17 cellular contexts compared by ENCODE assay signal in the genomic region with DNA sequence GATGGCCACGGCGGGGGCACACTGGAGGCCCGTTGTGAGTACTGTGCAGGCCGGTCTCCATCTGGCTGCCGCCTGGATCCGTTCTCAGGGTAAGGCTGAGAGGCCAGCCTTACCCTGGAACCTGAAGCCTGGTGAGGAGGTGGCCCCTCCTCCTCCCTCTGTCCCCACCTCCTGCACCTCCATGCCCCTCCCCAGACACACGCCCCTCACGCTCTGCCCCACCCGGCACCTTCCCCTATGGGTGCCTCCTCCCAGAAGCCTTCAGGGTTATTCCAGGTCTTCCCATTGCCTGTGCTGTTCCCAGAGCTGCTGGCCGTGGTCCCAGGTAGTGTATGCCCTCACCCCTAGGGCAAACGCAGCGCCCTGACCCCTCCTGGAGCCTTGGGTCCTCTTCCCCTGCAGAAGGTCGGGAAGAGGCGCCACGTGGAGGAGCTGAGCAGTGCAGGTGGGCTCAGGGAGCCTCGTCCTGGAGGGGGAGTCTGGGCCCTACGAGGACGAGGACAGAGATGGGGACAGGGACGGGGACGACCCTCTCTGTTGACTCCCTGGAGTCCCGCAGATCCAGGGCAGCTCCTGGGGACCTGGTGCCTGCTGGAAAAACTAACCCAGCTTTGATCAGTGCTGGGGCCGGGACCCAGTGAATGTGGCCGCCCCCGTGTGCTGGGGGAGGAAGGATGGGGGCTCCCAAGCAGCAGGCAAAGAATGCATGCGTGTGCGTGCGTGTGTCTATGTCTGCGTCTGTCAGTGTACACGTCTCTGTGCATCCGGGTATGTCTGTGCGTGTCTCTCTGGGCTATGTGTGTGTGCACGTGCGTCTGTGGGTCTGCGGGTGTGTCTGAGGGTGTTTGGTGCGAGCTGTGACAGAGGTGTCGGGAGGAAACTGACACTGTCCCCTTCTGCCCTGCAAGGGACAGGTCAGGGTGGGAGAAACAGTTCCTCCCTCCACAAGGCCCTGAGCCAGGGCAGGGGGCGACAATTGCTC. TPM values are rescaled to one million over a fixed set of nuclear protein-coding genes. Genes with fewer than 3 reads are reported as not detected.
DNase-seq lines count a peak whose midpoint lies in the region; ATAC-seq, FAIRE-seq and TF ChIP-seq lines count a peak whose summit lies in the region.
"Had no signal": no experiment of that assay in that cellular context is flagged by ENCODE, and none has a peak within 500 bp of the region (broad histone marks: within the 10 kb centered on the region; RNA-seq: fewer than 3 reads in every experiment).

No MANE protein-coding gene starts in this region.

- TF ChIP-seq EP300 in A549 (IDR thresholded peaks at IDR 0.05), result no peak

- no peaks in the 10 kb centered on the region for H3K9me1 ChIP-seq in keratinocyte (ENCODE audit: control insufficient read depth, extremely low read depth, insufficient read depth, low read length)

- H3K9me3 ChIP-seq in A549 (no peaks in the 10 kb centered on the region), RWPE2 (ENCODE audit: severe bottlenecking) (no peaks in the 10 kb centered on the region), keratinocyte (ENCODE audit: control insufficient read depth, low read depth, low read length) (no peaks in the 10 kb centered on the region)

- POLR2A ChIA-PET in A549 (lab: Yijun Ruan, JAX), result no interaction called here
- POLR2A ChIA-PET in activated CD4-positive, alpha-beta T cell treated with anti-CD3 and anti-CD28 coated beads, Interleukin-2, amount 10 ng/mL, durations not matched to agents 7 days and 5 days (lab: Charles Lee), result no interaction called here

- H3K4me2 ChIP-seq in A549, result no peak overlapping the region
- no peak overlapping the region for H3K4me2 ChIP-seq in keratinocyte (ENCODE audit: control insufficient read depth, extremely low read depth, insufficient read depth, low read depth, low read length)

- H3K27ac ChIP-seq in A549, result no peak overlapping the region
- no peak overlapping the region for H3K27ac ChIP-seq in RWPE2 (ENCODE audit: poor library complexity, severe bottlenecking)
- no peak overlapping the region for H3K27ac ChIP-seq in keratinocyte (ENCODE audit: control insufficient read depth, insufficient read depth, low read length)

- H3K4me1 Mint-ChIP-seq in activated CD4-positive, alpha-beta T cell treated with anti-CD3 and anti-CD28 coated beads, Interleukin-2, amount 10 ng/mL, durations not matched to agents 7 days and 5 days, result no peaks in the 10 kb centered on the region

- H3K27me3 ChIP-seq in RWPE2 (ENCODE audit: insufficient read depth, poor library complexity, severe bottlenecking) (peaks cover 38% of the 10 kb centered on the region), keratinocyte (ENCODE audit: control insufficient read depth, extremely low read depth, insufficient read depth, low read length) (peaks cover 77% of the 10 kb centered on the region)

- H4K20me1 ChIP-seq in keratinocyte (ENCODE audit: control insufficient read depth, extremely low read depth, insufficient read depth, low read length), result peaks cover 5% of the 10 kb centered on the region

- H3K36me3 Mint-ChIP-seq in activated CD4-positive, alpha-beta T cell treated with anti-CD3 and anti-CD28 coated beads, Interleukin-2, amount 10 ng/mL, durations not matched to agents 7 days and 5 days (ENCODE audit: low read depth), result no peaks in the 10 kb centered on the region

- no peaks in the 10 kb centered on the region for H3K79me2 ChIP-seq in keratinocyte (ENCODE audit: control insufficient read depth, insufficient read depth, low read length)

- 45% methylated on average over 35 of the region's 37 CpGs for WGBS in A549 (ENCODE audit: missing lambda C conversion rate)

- H3K4me3 Mint-ChIP-seq in activated CD4-positive, alpha-beta T cell treated with anti-CD3 and anti-CD28 coated beads, Interleukin-2, amount 10 ng/mL, durations not matched to agents 7 days and 5 days, result no peak overlapping the region
- H3K4me3 Mint-ChIP-seq: activated T-cell treated with anti-CD3 and anti-CD28 coated beads, Interleukin-2, amount 50 U/mL, for 24 hours had no signal

- H3K27me3 Mint-ChIP-seq in activated CD4-positive, alpha-beta T cell treated with anti-CD3 and anti-CD28 coated beads, Interleukin-2, amount 10 ng/mL, durations not matched to agents 7 days and 5 days, result peaks cover 3% of the 10 kb centered on the region

- no peak overlapping the region for H3K27ac Mint-ChIP-seq in activated CD4-positive, alpha-beta T cell treated with anti-CD3 and anti-CD28 coated beads, Interleukin-2, amount 10 ng/mL, durations not matched to agents 7 days and 5 days
- H3K27ac Mint-ChIP-seq: activated T-cell treated with anti-CD3 and anti-CD28 coated beads, Interleukin-2, amount 50 U/mL, for 24 hours had no signal

- H3K9ac ChIP-seq in keratinocyte (ENCODE audit: control insufficient read depth, extremely low read depth, insufficient read depth, low read length), result no peak overlapping the region

- FAIRE-seq in A549 (lab: Jason Lieb, UNC), result no peak
- no peak for FAIRE-seq in keratinocyte (lab: Jason Lieb, UNC)

- H3K36me3 ChIP-seq in RWPE2 (ENCODE audit: low read depth), result no peaks in the 10 kb centered on the region
- no peaks in the 10 kb centered on the region for H3K36me3 ChIP-seq in keratinocyte (ENCODE audit: control insufficient read depth in 2 of 2, extremely low read depth in 1 of 2, insufficient read depth in 2 of 2, low read length in 2 of 2)

- no peak for TF ChIP-seq RAD21 in A549 (conservative IDR thresholded peaks at IDR 0.05 in 1 of 2, IDR thresholded peaks at IDR 0.05 in 1 of 2)

- TF ChIP-seq POLR2A in A549 (IDR thresholded peaks at IDR 0.05; ENCODE audit: low read length), result no peak

- CTCF ChIA-PET in A549 (lab: Yijun Ruan, JAX), result interaction anchor here (0.6 kb wide), 1 partner anchor 18 kb away, joined by 3 read pairs; no protein-coding TSS in a partner anchor
- CTCF ChIA-PET in activated CD4-positive, alpha-beta T cell treated with anti-CD3 and anti-CD28 coated beads, Interleukin-2, amount 10 ng/mL, durations not matched to agents 7 days and 5 days (lab: Charles Lee), result no interaction called here

- H3K4me3 ChIP-seq in A549 (no peak overlapping the region), RWPE2 (ENCODE audit: severe bottlenecking) (no peak overlapping the region), keratinocyte (ENCODE audit: control insufficient read depth in 2 of 3, extremely low read depth in 1 of 3, insufficient read depth in 2 of 3, low read depth in 1 of 3, low read length in 3 of 3) (no peak overlapping the region)

- ATAC-seq in A549 (peak; percentile 39 to 65), RWPE2 (ENCODE audit: low read depth) (peak; percentile 40)

- DNase-seq in A549 (ENCODE audit: low read depth in 1 of 2, low spot score in 1 of 2) (no peak), DMS53 treated with DMSO at 0.1 percent for 48 hours (lab: John Stamatoyannopoulos, UW; ENCODE audit: unreplicated experiment) (peak; percentile 25), RWPE2 (ENCODE audit: low spot score) (no peak), keratinocyte (ENCODE audit: low read depth, low spot score) (peak; percentile 44), cerebellum (ENCODE audit: low spot score) (no peak), nucleus accumbens (lab: John Stamatoyannopoulos, UW) (no peak)
- no peak for DNase-seq in activated T-cell treated with anti-CD3 and anti-CD28 coated beads, Interleukin-2, amount 50 U/mL, for 48 hours
- DNase-seq in activated CD4-positive, alpha-beta T cell treated with anti-CD3 and anti-CD28 coated beads, Interleukin-2, amount 10 ng/mL, durations not matched to agents 7 days and 5 days, result no peak
- DNase-seq: activated T-cell treated with anti-CD3 and anti-CD28 coated beads, Interleukin-2, amount 50 U/mL, for 24 hours; anterior cingulate cortex; C1 segment of cervical spinal cord; NCI-H2227 treated with DMSO at 0.1 percent for 48 hours; retina had no signal

- H2AFZ ChIP-seq in keratinocyte (ENCODE audit: control insufficient read depth, low read length), result no peak overlapping the region

- H3K9me3 Mint-ChIP-seq in activated CD4-positive, alpha-beta T cell treated with anti-CD3 and anti-CD28 coated beads, Interleukin-2, amount 10 ng/mL, durations not matched to agents 7 days and 5 days, result no peaks in the 10 kb centered on the region
- H3K9me3 Mint-ChIP-seq: activated T-cell treated with anti-CD3 and anti-CD28 coated beads, Interleukin-2, amount 50 U/mL, for 24 hours had no signal

- H3K4me1 ChIP-seq in A549, result no peaks in the 10 kb centered on the region
- H3K4me1 ChIP-seq in RWPE2 (ENCODE audit: insufficient read depth, poor library complexity, severe bottlenecking), result no peaks in the 10 kb centered on the region
- no peaks in the 10 kb centered on the region for H3K4me1 ChIP-seq in keratinocyte (ENCODE audit: control insufficient read depth, extremely low read depth, insufficient read depth, low read length)

- dilution Hi-C loops in keratinocyte (cut with MboI; ENCODE audit: extremely low pct_ligation_motif_present, low sequenced_read_pairs), result no loop called here

- no peak for TF ChIP-seq CTCF in A549 (IDR thresholded peaks at IDR 0.05)
- TF ChIP-seq CTCF in RWPE2 (IDR thresholded peaks at IDR 0.05; ENCODE audit: poor library complexity, severe bottlenecking), result no peak
- TF ChIP-seq CTCF in keratinocyte (optimal IDR thresholded peaks at IDR 0.05 in 1 of 3, IDR thresholded peaks at IDR 0.05 in 1 of 3, conservative IDR thresholded peaks at IDR 0.05 in 1 of 3; ENCODE audit: extremely low read depth in 1 of 3, insufficient read depth in 2 of 3, low read length in 3 of 3), result no peak

RNA-seq across cellular contexts. Expression of gene HRH3, which starts 8.2 kb away (rescaled TPM):
- polyA plus RNA-seq in A549 (2011; rRNA removed), result not detected in 2 replicates
- not detected in 2 replicates for polyA plus RNA-seq in A549 (2012; cell fraction: cytosol; rRNA removed)
- polyA plus RNA-seq in A549 (2012; cell fraction: nucleus; rRNA removed), result not detected in 2 replicates
- polyA plus RNA-seq in A549 (2017; fragmentation: RNase III; extraction: RNeasy Plus Mini Kit Qiagen cat#74134 plus additional on column Dnase treatment), result not detected in 3 replicates
- polyA minus RNA-seq in A549 (2011; rRNA and poly(A)+ RNA removed), result not detected in 2 replicates
- not detected in 3 replicates for polyA plus RNA-seq in keratinocyte
- polyA plus RNA-seq in keratinocyte (2011; ENCODE audit: low read depth), result not detected
- polyA plus RNA-seq in keratinocyte (2011; cell fraction: cytosol; rRNA removed), result not detected in 2 replicates
- polyA plus RNA-seq in keratinocyte (2011; cell fraction: nucleus; rRNA removed), result not detected in 2 replicates
- not detected in 2 replicates for polyA plus RNA-seq in keratinocyte (2012; ENCODE audit: low replicate concordance)
- polyA minus RNA-seq in keratinocyte, result not detected in 3 replicates
- polyA minus RNA-seq in keratinocyte (2011; cell fraction: cytosol; rRNA and poly(A)+ RNA removed), result not detected
- not detected in 2 replicates for polyA minus RNA-seq in keratinocyte (2011; cell fraction: nucleus; rRNA and poly(A)+ RNA removed)
- 1.7 TPM for total RNA-seq in cerebellum
- total RNA-seq in activated CD4-positive, alpha-beta T cell treated with anti-CD3 and anti-CD28 coated beads, Interleukin-2, amount 10 ng/mL, durations not matched to agents 7 days and 5 days, result not detected
- total RNA-seq: dermis microvascular lymphatic vessel endothelial cell, fibroblast of villous mesenchyme, M059J, subcutaneous adipose tissue had no signal

RNA-seq across cellular contexts. Expression of gene OSBPL2, which starts 10.1 kb away (rescaled TPM):
- polyA plus RNA-seq in A549 (2011; rRNA removed) (12.8 and 14.8 TPM in 2 replicates), A549 (2017; fragmentation: RNase III; extraction: RNeasy Plus Mini Kit Qiagen cat#74134 plus additional on column Dnase treatment) (13.7 to 15.3 TPM (median 14.6 TPM) in 3 replicates), keratinocyte (15.9 to 21.4 TPM (median 16.9 TPM) in 3 replicates)
- 10.0 and 10.9 TPM in 2 replicates for polyA plus RNA-seq in A549 (2012; cell fraction: cytosol; rRNA removed)
- 14.7 and 21.9 TPM in 2 replicates for polyA plus RNA-seq in A549 (2012; cell fraction: nucleus; rRNA removed)
- 20.7 and 22.4 TPM in 2 replicates for polyA minus RNA-seq in A549 (2011; rRNA and poly(A)+ RNA removed)
- 106 TPM for polyA plus RNA-seq in keratinocyte (2011; ENCODE audit: low read depth)
- 16.4 and 16.8 TPM in 2 replicates for polyA plus RNA-seq in keratinocyte (2011; cell fraction: cytosol; rRNA removed)
- polyA plus RNA-seq in keratinocyte (2011; cell fraction: nucleus; rRNA removed), result 49.0 and 59.1 TPM in 2 replicates
- polyA plus RNA-seq in keratinocyte (2012; ENCODE audit: low replicate concordance), result 23.6 and 56.7 TPM in 2 replicates
- 29.7 to 51.6 TPM (median 37.4 TPM) in 3 replicates for polyA minus RNA-seq in keratinocyte
- 8.6 TPM for polyA minus RNA-seq in keratinocyte (2011; cell fraction: cytosol; rRNA and poly(A)+ RNA removed)
- 20.7 and 28.1 TPM in 2 replicates for polyA minus RNA-seq in keratinocyte (2011; cell fraction: nucleus; rRNA and poly(A)+ RNA removed)
- 40.3 TPM for total RNA-seq in cerebellum
- 10 to 100 TPM; 30.2 to 30.9 TPM for total RNA-seq in activated CD4-positive, alpha-beta T cell treated with anti-CD3 and anti-CD28 coated beads, Interleukin-2, amount 10 ng/mL, durations not matched to agents 7 days and 5 days

RNA-seq across cellular contexts. Expression of gene MTG2, which starts 45.4 kb away (rescaled TPM):
- polyA plus RNA-seq in A549 (2011; rRNA removed), result 21.8 and 21.9 TPM in 2 replicates
- polyA plus RNA-seq in A549 (2012; cell fraction: cytosol; rRNA removed), result 31.9 and 32.0 TPM in 2 replicates
- polyA plus RNA-seq in A549 (2012; cell fraction: nucleus; rRNA removed), result 44.3 and 54.0 TPM in 2 replicates
- polyA plus RNA-seq in A549 (2017; fragmentation: RNase III; extraction: RNeasy Plus Mini Kit Qiagen cat#74134 plus additional on column Dnase treatment), result 25.3 to 28.7 TPM (median 25.7 TPM) in 3 replicates
- 14.9 and 17.7 TPM in 2 replicates for polyA minus RNA-seq in A549 (2011; rRNA and poly(A)+ RNA removed)
- polyA plus RNA-seq in keratinocyte, result 24.7 to 31.4 TPM (median 29.5 TPM) in 3 replicates
- polyA plus RNA-seq in keratinocyte (2011; ENCODE audit: low read depth), result 13.3 TPM
- polyA plus RNA-seq in keratinocyte (2011; cell fraction: cytosol; rRNA removed), result 15.9 and 24.7 TPM in 2 replicates
- polyA plus RNA-seq in keratinocyte (2011; cell fraction: nucleus; rRNA removed), result 56.1 and 56.4 TPM in 2 replicates
- polyA plus RNA-seq in keratinocyte (2012; ENCODE audit: low replicate concordance), result 24.9 and 32.2 TPM in 2 replicates
- polyA minus RNA-seq in keratinocyte, result 12.2 to 20.5 TPM (median 19.8 TPM) in 3 replicates
- 19.2 TPM for polyA minus RNA-seq in keratinocyte (2011; cell fraction: cytosol; rRNA and poly(A)+ RNA removed)
- polyA minus RNA-seq in keratinocyte (2011; cell fraction: nucleus; rRNA and poly(A)+ RNA removed), result 19.1 and 27.1 TPM in 2 replicates
- total RNA-seq in cerebellum, result 18.7 TPM
- 10 to 100 TPM; 33.6 to 37.3 TPM for total RNA-seq in activated CD4-positive, alpha-beta T cell treated with anti-CD3 and anti-CD28 coated beads, Interleukin-2, amount 10 ng/mL, durations not matched to agents 7 days and 5 days

Comparison
In these comparisons a context has a peak if more than half of its experiments do, and no peak if none do; other contexts are left out.
1. DNase-seq: peak in DMS53 treated with DMSO at 0.1 percent for 48 hours (single experiment) and keratinocyte (single experiment); none in A549 (0 of 2), RWPE2 (single experiment), cerebellum (single experiment), activated T-cell treated with anti-CD3 and anti-CD28 coated beads, Interleukin-2, amount 50 U/mL, for 48 hours (0 of 2), activated CD4-positive, alpha-beta T cell treated with anti-CD3 and anti-CD28 coated beads, Interleukin-2, amount 10 ng/mL, durations not matched to agents 7 days and 5 days (single experiment) and nucleus accumbens (0 of 56).